ENCODE assay signal across 19 cellular contexts in genomic region chr1:163072658-163073057, GRCh38. TPM values are rescaled to one million over a fixed set of nuclear protein-coding genes. Genes with fewer than 3 reads are reported as not detected.
DNase-seq lines count a peak whose midpoint lies in the region; ATAC-seq and TF ChIP-seq lines count a peak whose summit lies in the region.
"Had no signal": no experiment of that assay in that cellular context is flagged by ENCODE, and none has a peak within 500 bp of the region (broad histone marks: within the 10 kb centered on the region; RNA-seq: fewer than 3 reads in every experiment).

No MANE protein-coding gene starts in this region.

- no peak for TF ChIP-seq POLR2A in HCT116 (IDR thresholded peaks at IDR 0.05; ENCODE audit: borderline replicate concordance, extremely low read depth, insufficient read depth, insufficient read length)

- H3K79me2 ChIP-seq in HCT116 (ENCODE audit: insufficient read depth, low read length): no peaks in the 10 kb centered on the region

- no peaks in the 10 kb centered on the region for H3K9me3 ChIP-seq in HCT116 (ENCODE audit: control insufficient read depth in 1 of 2, insufficient read depth in 1 of 2, low read depth in 1 of 2, low read length in 2 of 2)
- no peaks in the 10 kb centered on the region for H3K9me3 ChIP-seq in ascending aorta
- no peaks in the 10 kb centered on the region for H3K9me3 ChIP-seq in skeletal muscle satellite cell (replicated peaks; ENCODE audit: low read length)
- H3K9me3 ChIP-seq in SJCRH30 (replicated peaks): no peaks in the 10 kb centered on the region
- H3K9me3 ChIP-seq: BLaER1, left lung, pancreas had no signal

- H3K9me2 ChIP-seq in HCT116 (ENCODE audit: insufficient read depth): no peaks in the 10 kb centered on the region

- H3K27ac ChIP-seq in HCT116 (ENCODE audit: low read depth, low read length) (no peak overlapping the region), ascending aorta (peak overlapping the region; percentile 54 to 69), SJCRH30 (no peak overlapping the region)
- H3K27ac ChIP-seq: BLaER1, left lung, pancreas had no signal

- TF ChIP-seq CTCF in HCT116 (IDR thresholded peaks at IDR 0.05 in 2 of 3, conservative IDR thresholded peaks at IDR 0.05 in 1 of 3; ENCODE audit: borderline replicate concordance in 1 of 3, insufficient read depth in 1 of 3, low read depth in 2 of 3, low read length in 2 of 3): no peak
- TF ChIP-seq CTCF in ascending aorta (IDR thresholded peaks at IDR 0.05): no peak
- no peak for TF ChIP-seq CTCF in fibroblast of pulmonary artery (IDR thresholded peaks at IDR 0.05; ENCODE audit: low read length, missing control alignments)
- TF ChIP-seq CTCF in natural killer cell (IDR thresholded peaks at IDR 0.05): no peak

- peaks cover 31 to 38% of the 10 kb centered on the region in 2 donors for H3K27me3 Mint-ChIP-seq in natural killer cell (ENCODE audit: low read depth in 2 of 2)

- POLR2A ChIA-PET in HCT116 (lab: Charles Lee): no interaction called here

- H2AFZ ChIP-seq in HCT116 (ENCODE audit: low read depth, low read length, poor library complexity, severe bottlenecking): peak overlapping the region; percentile 74

- CTCF ChIA-PET in HCT116 (lab: Charles Lee): interaction anchor here (0.9 to 1.7 kb wide), 4 partner anchors 11 to 244 kb away, joined by 3 to 6 read pairs (median 4); no protein-coding TSS in a partner anchor

- H3K9ac ChIP-seq in HCT116 (ENCODE audit: low read length): no peak overlapping the region
- peak overlapping the region; percentile 63 for H3K9ac ChIP-seq in skeletal muscle satellite cell (ENCODE audit: low read depth, low read length)
- H3K9ac ChIP-seq: BLaER1 had no signal

- RAD21 ChIA-PET in HCT116 (lab: Charles Lee; ENCODE audit: low non-redundant PET in 1 of 2, low total read pairs in 2 of 2, uncharacterized antibody in 2 of 2, unreplicated experiment in 2 of 2): interaction anchor here in 1 of 2 experiments (1.5 kb wide), 1 partner anchor 243 kb away, joined by 3 read pairs; no protein-coding TSS in a partner anchor

- no peak for ATAC-seq in HCT116
- ATAC-seq in natural killer cell: no peak
- no peak for ATAC-seq in HG03571 (IDR thresholded peaks at IDR 0.05; ENCODE audit: unreplicated experiment)
- ATAC-seq in GM19351 (IDR thresholded peaks at IDR 0.05; ENCODE audit: unreplicated experiment): no peak
- ATAC-seq: left lung, pancreas had no signal

- BruUV-seq in HCT116 (replicated peaks; lab: Mats Ljungman, UMichigan): no TSS peak

- DNase-seq in HCT116 (ENCODE audit: low read depth, low spot score): no peak
- no peak for DNase-seq in ascending aorta (ENCODE audit: low spot score in 2 of 2)
- peak; percentile 68 for DNase-seq in fibroblast of pulmonary artery (ENCODE audit: low read depth)
- DNase-seq in natural killer cell: no peak
- DNase-seq in SJCRH30: no peak
- DNase-seq: activated CD4-positive, alpha-beta T cell treated with anti-CD3 and anti-CD28 coated beads for 1 hour; activated effector memory CD4-positive, alpha-beta T cell treated with anti-CD3 and anti-CD28 coated beads, Interleukin-2, amount 50 U/mL, for 16 hours; amygdala; cortex of kidney; DMS79; left lung; NCI-H446; pancreas; SHP77 treated with DMSO at 0.1 percent for 48 hours had no signal

- H3K4me3 Mint-ChIP-seq in natural killer cell: no peak overlapping the region

- H3K36me3 ChIP-seq in HCT116 (ENCODE audit: control insufficient read depth in 1 of 2, insufficient read depth in 2 of 2, low read length in 2 of 2) (no peaks in the 10 kb centered on the region), ascending aorta (peaks cover 11 to 21% of the 10 kb centered on the region in 2 donors), skeletal muscle satellite cell (ENCODE audit: insufficient read depth, low read length) (peaks cover 56% of the 10 kb centered on the region), SJCRH30 (no peaks in the 10 kb centered on the region)
- H3K36me3 ChIP-seq: BLaER1, left lung, pancreas had no signal

- peaks cover 0 to 16% of the 10 kb centered on the region in 2 experiments; a peak in 3 of 4 replicates for H3K4me1 ChIP-seq in HCT116 (ENCODE audit: control insufficient read depth in 1 of 2, insufficient read depth in 2 of 2, low read length in 2 of 2)
- peaks cover 0 to 16% of the 10 kb centered on the region in 2 donors for H3K4me1 ChIP-seq in ascending aorta
- peaks cover 32% of the 10 kb centered on the region for H3K4me1 ChIP-seq in skeletal muscle satellite cell (ENCODE audit: control insufficient read depth, insufficient read depth, low read length)
- no peaks in the 10 kb centered on the region for H3K4me1 ChIP-seq in SJCRH30
- H3K4me1 ChIP-seq: BLaER1, pancreas had no signal

- H3K9me3 Mint-ChIP-seq in natural killer cell: peaks cover 0 to 1% of the 10 kb centered on the region in 2 donors

- H3K36me3 Mint-ChIP-seq in natural killer cell: no peaks in the 10 kb centered on the region

- no peaks in the 10 kb centered on the region for H4K20me1 ChIP-seq in HCT116 (ENCODE audit: insufficient read depth)
- H4K20me1 ChIP-seq: BLaER1 had no signal

- H3K4me2 ChIP-seq in HCT116 (ENCODE audit: low read length) (no peak overlapping the region), skeletal muscle satellite cell (ENCODE audit: low read length) (peak overlapping the region; percentile 82)
- H3K4me2 ChIP-seq: BLaER1 had no signal

- intact Hi-C loops in HCT116 (cut with micrococcal nuclease) (loop anchor here (1.0 to 2.0 kb wide), 2 partner anchors 103 to 242 kb away; no protein-coding TSS in a partner anchor), ascending aorta (cut with DNase I) (loop anchor here (1.0 kb wide), 1 partner anchor 103 kb away; no protein-coding TSS in a partner anchor), natural killer cell (cut with micrococcal nuclease) (no loop called here)

- H3K4me1 Mint-ChIP-seq in natural killer cell: no peaks in the 10 kb centered on the region

- no peak for TF ChIP-seq RAD21 in HCT116 (IDR thresholded peaks at IDR 0.05; ENCODE audit: low read depth)

- H3K27me3 ChIP-seq in HCT116 (ENCODE audit: insufficient read depth, low read length): peaks cover 21% of the 10 kb centered on the region
- H3K27me3 ChIP-seq in ascending aorta: no peaks in the 10 kb centered on the region
- no peaks in the 10 kb centered on the region for H3K27me3 ChIP-seq in skeletal muscle satellite cell (ENCODE audit: control insufficient read depth, insufficient read depth, low read length)
- no peaks in the 10 kb centered on the region for H3K27me3 ChIP-seq in SJCRH30

- H3K4me3 ChIP-seq in HCT116 (replicated peaks in 1 of 2; ENCODE audit: low read depth in 1 of 2, low read length in 2 of 2) (no peak overlapping the region), ascending aorta (peak overlapping the region in 1 of 2 donors; percentile 69), fibroblast of pulmonary artery (replicated peaks; ENCODE audit: low read depth, low read length) (no peak overlapping the region), skeletal muscle satellite cell (ENCODE audit: low read length) (peak overlapping the region; percentile 68), SJCRH30 (no peak overlapping the region)
- H3K4me3 ChIP-seq: BLaER1, left lung, pancreas had no signal

- no peak overlapping the region for H3K27ac Mint-ChIP-seq in natural killer cell

TF ChIP-seq in HCT116, 20 proteins besides CTCF, POLR2A, EP300 and RAD21 (continues in another document):
- TF ChIP-seq ZFX (IDR thresholded peaks at IDR 0.05): no peak
- TF ChIP-seq, protein P1, sequence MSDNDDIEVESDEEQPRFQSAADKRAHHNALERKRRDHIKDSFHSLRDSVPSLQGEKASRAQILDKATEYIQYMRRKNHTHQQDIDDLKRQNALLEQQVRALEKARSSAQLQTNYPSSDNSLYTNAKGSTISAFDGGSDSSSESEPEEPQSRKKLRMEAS (IDR thresholded peaks at IDR 0.05): no peak
- TF ChIP-seq REST (IDR thresholded peaks at IDR 0.05; ENCODE audit: low read depth): no peak
- no peak for TF ChIP-seq FOSL1 (IDR thresholded peaks at IDR 0.05; ENCODE audit: low read depth)
- no peak for TF ChIP-seq POLR2AphosphoS5 (IDR thresholded peaks at IDR 0.05; ENCODE audit: low read depth, low read length)
- no peak for TF ChIP-seq CEBPB (IDR thresholded peaks at IDR 0.05; ENCODE audit: low read depth)
- TF ChIP-seq EZH2 (IDR thresholded peaks at IDR 0.05): no peak
- TF ChIP-seq TCF7L2 (IDR thresholded peaks at IDR 0.05; ENCODE audit: borderline replicate concordance, extremely low read depth, insufficient read depth, insufficient read length): no peak
- TF ChIP-seq SRF (IDR thresholded peaks at IDR 0.05; ENCODE audit: low read depth): no peak

RNA-seq across cellular contexts. Expression of gene RGS4, which starts 3.5 kb away (rescaled TPM):
- total RNA-seq in HCT116 (2021; ENCODE audit: unreplicated experiment) (not detected), ascending aorta (57.5 TPM), natural killer cell (not detected)
- not detected in 2 replicates for polyA plus RNA-seq in HCT116 (2012)
- total RNA-seq in skeletal muscle satellite cell (2012; rRNA removed): 25.3 and 45.0 TPM in 2 replicates
- total RNA-seq in SJCRH30 (2014; rRNA removed; shearing (Covaris generic)): 0.05 and 0.12 TPM in 2 replicates
- total RNA-seq: HT-29 had no signal

Comparison
In these comparisons a context has a peak if more than half of its experiments do, and no peak if none do; other contexts are left out.
1. H3K27ac ChIP-seq: peak in ascending aorta (2 of 2); none in HCT116 (single experiment) and SJCRH30 (single experiment).
2. RNA of gene RGS4, which starts 3.5 kb away (total RNA-seq): 57.5 TPM in ascending aorta (single experiment); not detected in HCT116 (single experiment), 0.05 to 0.12 TPM in SJCRH30 and not detected in natural killer cell; every median in the first group is over 10 times any median in the second.